14 cellular contexts compared by ENCODE assay signal in genomic region chr3:140092883-140093536, GRCh38.
A peak's percentile ranks its signal among the peaks of the same experiment; 100 is the strongest.
DNase-seq lines count a peak whose midpoint lies in the region; ATAC-seq and TF ChIP-seq lines count a peak whose summit lies in the region.
"Had no signal": no experiment of that assay in that cellular context is flagged by ENCODE, and none has a peak within 500 bp of the region (broad histone marks: within the 10 kb centered on the region; RNA-seq: fewer than 3 reads in every experiment).

No MANE protein-coding gene starts in this region.

- no peak overlapping the region for H3K9ac ChIP-seq in endodermal cell (ENCODE audit: extremely low read depth, low read length, poor library complexity, severe bottlenecking)

- POLR2A ChIA-PET in CD4-positive, alpha-beta memory T cell (lab: Charles Lee; ENCODE audit: partially characterized antibody) = no interaction called here

- WGBS in endodermal cell (ENCODE audit: insufficient coverage in 1 of 2, insufficient read length in 1 of 2), 2 experiments = 66 to 76% methylated on average over 4 to 6 of the region's 6 CpGs

- H3K4me3 ChIP-seq in BE2C (ENCODE audit: low read depth, low read length) = no peak overlapping the region
- no peak overlapping the region for H3K4me3 ChIP-seq in endodermal cell (ENCODE audit: low read length)
- no peak overlapping the region for H3K4me3 ChIP-seq in CD4-positive, alpha-beta memory T cell (ENCODE audit: low read length in 2 of 2)
- H3K4me3 ChIP-seq: body of pancreas had no signal

- CTCF ChIA-PET in CD4-positive, alpha-beta memory T cell (lab: Charles Lee; ENCODE audit: partially characterized antibody) = no interaction called here

- ATAC-seq in HG02759 (IDR thresholded peaks at IDR 0.05; ENCODE audit: unreplicated experiment) = no peak
- ATAC-seq: stimulated activated naive CD8-positive, alpha-beta T cell treated with anti-CD3 and anti-CD28 coated beads, Interleukin-15, Interleukin-2, amounts not matched to agents 100 U/mL and 50 U/mL, for 24 hours had no signal

- no peak overlapping the region for H3K4me3 Mint-ChIP-seq in endodermal cell
- no peak overlapping the region for H3K4me3 Mint-ChIP-seq in CD4-positive, alpha-beta memory T cell
- H3K4me3 Mint-ChIP-seq: B cell had no signal

- peaks cover 27% of the 10 kb centered on the region for H3K9me3 Mint-ChIP-seq in endodermal cell
- peaks cover 0 to 4% (median 0%) of the 10 kb centered on the region in 8 donors for H3K9me3 Mint-ChIP-seq in CD4-positive, alpha-beta memory T cell

- DNase-seq in BE2C (peak; percentile 31), NCI-H1694 treated with DMSO at 0.1 percent for 48 hours (lab: John Stamatoyannopoulos, UW) (peak; percentile 62), endodermal cell (peak; percentile 56), anterior cingulate cortex (lab: John Stamatoyannopoulos, UW) (no peak), NCI-H1436 (lab: John Stamatoyannopoulos, UW) (no peak)
- DNase-seq in CD4-positive, alpha-beta memory T cell = no peak
- DNase-seq: KG1; stimulated activated CD4-positive, alpha-beta T cell treated with anti-CD3 and anti-CD28 coated beads, Interleukin-4, amount 100 ng/mL, for 4 hours; stimulated activated naive CD8-positive, alpha-beta T cell treated with anti-CD3 and anti-CD28 coated beads, Interleukin-15, Interleukin-2, amounts not matched to agents 100 U/mL and 50 U/mL, for 24 hours; SW 1271 had no signal

- peaks cover 12% of the 10 kb centered on the region for H3K27me3 Mint-ChIP-seq in endodermal cell (ENCODE audit: insufficient read depth)
- no peaks in the 10 kb centered on the region for H3K27me3 Mint-ChIP-seq in CD4-positive, alpha-beta memory T cell
- H3K27me3 Mint-ChIP-seq: B cell had no signal

- TF ChIP-seq CTCF in BE2C (IDR thresholded peaks at IDR 0.05; ENCODE audit: low read depth, low read length) (peak; percentile 68), GM12873 (IDR thresholded peaks at IDR 0.05; ENCODE audit: insufficient read depth, low read depth, low read length, missing control alignments) (peak; percentile 58), endodermal cell (conservative IDR thresholded peaks at IDR 0.05) (peak; percentile 76)

- H3K36me3 ChIP-seq in BE2C (no peaks in the 10 kb centered on the region), endodermal cell (ENCODE audit: control insufficient read depth, insufficient read depth, low read length) (no peaks in the 10 kb centered on the region)
- no peaks in the 10 kb centered on the region for H3K36me3 ChIP-seq in CD4-positive, alpha-beta memory T cell (ENCODE audit: insufficient read depth, low read length)

- H3K4me1 ChIP-seq in BE2C (peaks cover 8% of the 10 kb centered on the region), endodermal cell (ENCODE audit: control insufficient read depth, insufficient read depth, low read length) (peaks cover 12% of the 10 kb centered on the region)
- H3K4me1 ChIP-seq in CD4-positive, alpha-beta memory T cell (ENCODE audit: insufficient read depth, low read length) = no peaks in the 10 kb centered on the region

- intact Hi-C loops in CD4-positive, alpha-beta memory T cell (cut with micrococcal nuclease) = no loop called here

- H3K27me3 ChIP-seq in BE2C (no peaks in the 10 kb centered on the region), endodermal cell (ENCODE audit: control insufficient read depth, insufficient read depth, low read length, poor library complexity, severe bottlenecking) (no peaks in the 10 kb centered on the region)
- no peaks in the 10 kb centered on the region for H3K27me3 ChIP-seq in CD4-positive, alpha-beta memory T cell (ENCODE audit: insufficient read depth, low read length)
- H3K27me3 ChIP-seq: body of pancreas had no signal

- H3K9me3 ChIP-seq in BE2C (no peaks in the 10 kb centered on the region; the same call in 1 of the 2 replicates), endodermal cell (ENCODE audit: control insufficient read depth, low read length) (peaks cover 29% of the 10 kb centered on the region)
- H3K9me3 ChIP-seq in CD4-positive, alpha-beta memory T cell (ENCODE audit: control insufficient read depth in 1 of 2, low read length in 2 of 2) = no peaks in the 10 kb centered on the region
- H3K9me3 ChIP-seq: body of pancreas had no signal

- no peak overlapping the region for H3K27ac ChIP-seq in endodermal cell (ENCODE audit: low read depth, low read length)
- no peak overlapping the region for H3K27ac ChIP-seq in CD4-positive, alpha-beta memory T cell (ENCODE audit: low read depth, low read length)
- H3K27ac ChIP-seq: body of pancreas had no signal

- H3K27ac Mint-ChIP-seq in endodermal cell = no peak overlapping the region
- no peak overlapping the region for H3K27ac Mint-ChIP-seq in CD4-positive, alpha-beta memory T cell
- H3K27ac Mint-ChIP-seq: B cell had no signal

- H3K4me1 Mint-ChIP-seq in endodermal cell = peaks cover 16% of the 10 kb centered on the region
- no peaks in the 10 kb centered on the region for H3K4me1 Mint-ChIP-seq in CD4-positive, alpha-beta memory T cell
- H3K4me1 Mint-ChIP-seq: B cell had no signal

- H3K36me3 Mint-ChIP-seq in endodermal cell (ENCODE audit: low read depth) = no peaks in the 10 kb centered on the region
- H3K36me3 Mint-ChIP-seq in CD4-positive, alpha-beta memory T cell = no peaks in the 10 kb centered on the region

Comparison
In these comparisons a context has a peak if more than half of its experiments do, and no peak if none do; other contexts are left out.
1. DNase-seq: peak in BE2C (single experiment), NCI-H1694 treated with DMSO at 0.1 percent for 48 hours (single experiment) and endodermal cell (single experiment); none in anterior cingulate cortex (0 of 58), NCI-H1436 (single experiment) and CD4-positive, alpha-beta memory T cell (0 of 5).
2. Peak in every context shown above with its lines, with median percentiles within 50 percentile points of each other: CTCF ChIP-seq.